In the genomic region with DNA sequence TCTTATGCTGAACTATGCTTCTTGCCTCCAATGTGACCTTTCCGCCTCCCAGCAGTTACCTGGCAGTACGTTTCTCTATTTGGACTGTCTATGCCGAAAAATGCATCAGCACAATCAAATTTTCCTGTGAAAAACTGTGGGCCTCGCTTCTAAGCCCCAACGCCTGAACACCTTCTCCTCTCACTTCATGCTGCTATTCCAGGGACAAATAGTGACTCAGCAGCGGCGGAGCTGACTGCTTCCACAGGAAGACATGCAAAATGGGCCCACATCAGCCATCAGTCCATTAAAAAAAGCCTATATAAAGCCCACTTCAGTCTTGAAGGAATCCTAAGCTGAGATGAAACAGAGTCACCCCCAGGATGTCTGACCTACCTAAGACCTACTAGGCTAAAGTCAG, we compare ENCODE assay signal across 23 cellular contexts.
"Had no signal": no experiment of that assay in that cellular context is flagged by ENCODE, and none has a peak within 500 bp of the region (broad histone marks: within the 10 kb centered on the region; RNA-seq: fewer than 3 reads in every experiment).

No MANE protein-coding gene starts in this region.

- H3K4me1 Mint-ChIP-seq: memory B cell; natural killer cell; stimulated activated memory B cell treated with anti-CD40 and anti-IgM and Interleukin-4, amounts not matched to agents 10 μg/mL and 1 μg/mL and 100 μg/mL, for 72 hours had no signal

- DNase-seq: dermis blood vessel endothelial cell; effector memory CD8-positive, alpha-beta T cell; kidney; natural killer cell; right cardiac atrium; spleen; stimulated activated CD4-positive, alpha-beta T cell treated with anti-CD3 and anti-CD28 coated beads, Interleukin-4, amount 100 ng/mL, for 4 hours; stimulated activated naive CD8-positive, alpha-beta T cell treated with anti-CD3 and anti-CD28 coated beads, Interleukin-15, Interleukin-2, amounts not matched to agents 100 U/mL and 50 U/mL, for 24 hours; substantia nigra; transverse colon; upper lobe of right lung; uterus had no signal

- H3K9me3 ChIP-seq: neutrophil, prostate gland, spleen, thoracic aorta, transverse colon, upper lobe of right lung, uterus had no signal

- H3K4me3 Mint-ChIP-seq: effector memory CD8-positive, alpha-beta T cell; memory B cell; natural killer cell; stimulated activated memory B cell treated with anti-CD40 and anti-IgM and Interleukin-4, amounts not matched to agents 10 μg/mL and 1 μg/mL and 100 μg/mL, for 72 hours had no signal

- H3K27ac Mint-ChIP-seq: memory B cell; natural killer cell; stimulated activated memory B cell treated with anti-CD40 and anti-IgM and Interleukin-4, amounts not matched to agents 10 μg/mL and 1 μg/mL and 100 μg/mL, for 72 hours had no signal

- H3K4me1 ChIP-seq: parathyroid adenoma, prostate gland, spleen, transverse colon, uterus had no signal

- H3K27ac ChIP-seq: coronary artery, neutrophil, parathyroid adenoma, prostate gland, skin epidermis, spleen, thoracic aorta, transverse colon, upper lobe of right lung, uterus had no signal

- H3K4me3 ChIP-seq: coronary artery, lung, prostate gland, skin epidermis, spleen, thoracic aorta, transverse colon, upper lobe of right lung, uterus had no signal

- H3K27me3 ChIP-seq: neutrophil, spleen, transverse colon, upper lobe of right lung, uterus had no signal

- H3K9me3 Mint-ChIP-seq: effector memory CD8-positive, alpha-beta T cell; memory B cell; natural killer cell; stimulated activated memory B cell treated with anti-CD40 and anti-IgM and Interleukin-4, amounts not matched to agents 10 μg/mL and 1 μg/mL and 100 μg/mL, for 72 hours had no signal

- H3K27me3 Mint-ChIP-seq: effector memory CD8-positive, alpha-beta T cell; memory B cell; stimulated activated memory B cell treated with anti-CD40 and anti-IgM and Interleukin-4, amounts not matched to agents 10 μg/mL and 1 μg/mL and 100 μg/mL, for 72 hours had no signal

- H3K36me3 ChIP-seq: uterus had no signal

- FAIRE-seq: endometrium, frontal cortex, kidney had no signal
